1 cellular context compared by ENCODE assay signal in the genomic region with DNA sequence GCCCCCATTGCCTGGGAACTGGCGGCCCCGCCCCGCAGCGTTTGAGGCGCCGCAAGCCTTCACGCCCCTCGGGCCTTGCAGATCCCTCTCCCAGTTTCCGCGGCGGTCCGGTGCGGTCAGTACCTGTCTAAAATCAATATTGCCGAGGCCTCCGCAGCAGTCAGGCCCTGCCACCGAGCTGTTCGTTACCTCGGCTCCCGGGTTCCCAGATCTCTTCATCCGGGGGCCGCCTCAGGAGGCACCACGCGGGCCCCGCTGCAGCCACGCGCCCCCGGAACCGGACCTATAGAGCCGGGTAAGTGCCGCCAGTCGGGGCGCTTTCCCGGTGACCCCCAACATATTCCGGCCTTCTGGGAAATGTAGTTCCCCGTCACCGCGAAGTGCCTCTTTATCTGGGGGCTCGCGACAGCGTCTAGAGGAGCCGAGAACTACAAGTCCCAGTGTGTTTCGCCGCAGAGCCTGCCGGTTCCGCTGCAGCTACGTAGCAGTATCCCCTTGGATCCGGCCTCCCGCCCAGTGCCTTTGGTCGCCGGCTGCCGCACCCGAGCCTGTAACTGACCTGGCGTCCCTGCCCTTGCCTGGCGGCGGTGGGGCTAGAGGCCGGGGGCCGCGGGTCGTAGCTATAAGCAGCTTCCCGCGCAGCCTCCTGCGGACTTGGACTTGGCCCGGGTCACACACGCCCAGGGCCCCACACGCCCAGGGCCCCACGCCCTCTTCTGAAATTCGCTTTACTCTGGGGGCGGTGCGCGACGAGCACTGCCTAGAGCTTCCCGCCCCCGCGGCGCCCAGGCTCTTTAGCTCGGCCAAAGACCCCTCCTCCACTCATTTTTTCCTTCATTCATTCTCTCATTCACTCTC.
TF ChIP-seq lines count a peak whose summit lies in the region.

A gene with protein sequence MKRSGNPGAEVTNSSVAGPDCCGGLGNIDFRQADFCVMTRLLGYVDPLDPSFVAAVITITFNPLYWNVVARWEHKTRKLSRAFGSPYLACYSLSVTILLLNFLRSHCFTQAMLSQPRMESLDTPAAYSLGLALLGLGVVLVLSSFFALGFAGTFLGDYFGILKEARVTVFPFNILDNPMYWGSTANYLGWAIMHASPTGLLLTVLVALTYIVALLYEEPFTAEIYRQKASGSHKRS (minus strand): TSS at position 301 of the 858 bp plus-strand sequence. CDS start 82 bp downstream, at position 219.

TF ChIP-seq in HepG2, 621 proteins besides CTCF, POLR2A, EP300 and RAD21 (continued from another document and continues in another):
- TF ChIP-seq, protein P1, sequence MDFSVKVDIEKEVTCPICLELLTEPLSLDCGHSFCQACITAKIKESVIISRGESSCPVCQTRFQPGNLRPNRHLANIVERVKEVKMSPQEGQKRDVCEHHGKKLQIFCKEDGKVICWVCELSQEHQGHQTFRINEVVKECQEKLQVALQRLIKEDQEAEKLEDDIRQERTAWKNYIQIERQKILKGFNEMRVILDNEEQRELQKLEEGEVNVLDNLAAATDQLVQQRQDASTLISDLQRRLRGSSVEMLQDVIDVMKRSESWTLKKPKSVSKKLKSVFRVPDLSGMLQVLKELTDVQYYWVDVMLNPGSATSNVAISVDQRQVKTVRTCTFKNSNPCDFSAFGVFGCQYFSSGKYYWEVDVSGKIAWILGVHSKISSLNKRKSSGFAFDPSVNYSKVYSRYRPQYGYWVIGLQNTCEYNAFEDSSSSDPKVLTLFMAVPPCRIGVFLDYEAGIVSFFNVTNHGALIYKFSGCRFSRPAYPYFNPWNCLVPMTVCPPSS (IDR thresholded peaks at IDR 0.05) = no peak
- no peak for TF ChIP-seq ZNF720 (CRISPR knock-in tag; IDR thresholded peaks at IDR 0.05)
- TF ChIP-seq MAFK (conservative IDR thresholded peaks at IDR 0.05 in 1 of 2, IDR thresholded peaks at IDR 0.05 in 1 of 2; ENCODE audit: low read length in 2 of 2) = no peak
- peak; percentile 74 for TF ChIP-seq SAP130 (CRISPR knock-in tag; IDR thresholded peaks at IDR 0.05; ENCODE audit: low read depth)
- 0 out of 2 replicates have a peak, but pooled peaks have one; percentile 18 for TF ChIP-seq ERF (CRISPR knock-in tag; IDR thresholded peaks at IDR 0.05)
- no peak for TF ChIP-seq TCF12 (IDR thresholded peaks at IDR 0.05)
- TF ChIP-seq TCF12 (CRISPR knock-in tag; IDR thresholded peaks at IDR 0.05) = peak; percentile 83; the same call in 1 of the 2 replicates
- TF ChIP-seq RBAK (CRISPR knock-in tag; IDR thresholded peaks at IDR 0.05) = no peak
- peak; percentile 2; the same call in 1 of the 2 replicates for TF ChIP-seq BORCS8-MEF2B (CRISPR knock-in tag; IDR thresholded peaks at IDR 0.05)
- TF ChIP-seq, protein P2, sequence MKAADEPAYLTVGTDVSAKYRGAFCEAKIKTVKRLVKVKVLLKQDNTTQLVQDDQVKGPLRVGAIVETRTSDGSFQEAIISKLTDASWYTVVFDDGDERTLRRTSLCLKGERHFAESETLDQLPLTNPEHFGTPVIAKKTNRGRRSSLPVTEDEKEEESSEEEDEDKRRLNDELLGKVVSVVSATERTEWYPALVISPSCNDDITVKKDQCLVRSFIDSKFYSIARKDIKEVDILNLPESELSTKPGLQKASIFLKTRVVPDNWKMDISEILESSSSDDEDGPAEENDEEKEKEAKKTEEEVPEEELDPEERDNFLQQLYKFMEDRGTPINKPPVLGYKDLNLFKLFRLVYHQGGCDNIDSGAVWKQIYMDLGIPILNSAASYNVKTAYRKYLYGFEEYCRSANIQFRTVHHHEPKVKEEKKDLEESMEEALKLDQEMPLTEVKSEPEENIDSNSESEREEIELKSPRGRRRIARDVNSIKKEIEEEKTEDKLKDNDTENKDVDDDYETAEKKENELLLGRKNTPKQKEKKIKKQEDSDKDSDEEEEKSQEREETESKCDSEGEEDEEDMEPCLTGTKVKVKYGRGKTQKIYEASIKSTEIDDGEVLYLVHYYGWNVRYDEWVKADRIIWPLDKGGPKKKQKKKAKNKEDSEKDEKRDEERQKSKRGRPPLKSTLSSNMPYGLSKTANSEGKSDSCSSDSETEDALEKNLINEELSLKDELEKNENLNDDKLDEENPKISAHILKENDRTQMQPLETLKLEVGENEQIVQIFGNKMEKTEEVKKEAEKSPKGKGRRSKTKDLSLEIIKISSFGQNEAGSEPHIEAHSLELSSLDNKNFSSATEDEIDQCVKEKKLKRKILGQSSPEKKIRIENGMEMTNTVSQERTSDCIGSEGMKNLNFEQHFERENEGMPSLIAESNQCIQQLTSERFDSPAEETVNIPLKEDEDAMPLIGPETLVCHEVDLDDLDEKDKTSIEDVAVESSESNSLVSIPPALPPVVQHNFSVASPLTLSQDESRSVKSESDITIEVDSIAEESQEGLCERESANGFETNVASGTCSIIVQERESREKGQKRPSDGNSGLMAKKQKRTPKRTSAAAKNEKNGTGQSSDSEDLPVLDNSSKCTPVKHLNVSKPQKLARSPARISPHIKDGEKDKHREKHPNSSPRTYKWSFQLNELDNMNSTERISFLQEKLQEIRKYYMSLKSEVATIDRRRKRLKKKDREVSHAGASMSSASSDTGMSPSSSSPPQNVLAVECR (CRISPR knock-in tag; IDR thresholded peaks at IDR 0.05; ENCODE audit: borderline replicate concordance) = peak; percentile 91
- TF ChIP-seq, protein P3, sequence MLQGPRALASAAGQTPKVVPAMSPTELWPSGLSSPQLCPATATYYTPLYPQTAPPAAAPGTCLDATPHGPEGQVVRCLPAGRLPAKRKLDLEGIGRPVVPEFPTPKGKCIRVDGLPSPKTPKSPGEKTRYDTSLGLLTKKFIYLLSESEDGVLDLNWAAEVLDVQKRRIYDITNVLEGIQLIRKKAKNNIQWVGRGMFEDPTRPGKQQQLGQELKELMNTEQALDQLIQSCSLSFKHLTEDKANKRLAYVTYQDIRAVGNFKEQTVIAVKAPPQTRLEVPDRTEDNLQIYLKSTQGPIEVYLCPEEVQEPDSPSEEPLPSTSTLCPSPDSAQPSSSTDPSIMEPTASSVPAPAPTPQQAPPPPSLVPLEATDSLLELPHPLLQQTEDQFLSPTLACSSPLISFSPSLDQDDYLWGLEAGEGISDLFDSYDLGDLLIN (CRISPR knock-in tag; IDR thresholded peaks at IDR 0.05; ENCODE audit: borderline replicate concordance) = peak; percentile 88
- no peak; the same call in 1 of the 2 replicates for TF ChIP-seq SP5 (CRISPR knock-in tag; IDR thresholded peaks at IDR 0.05; ENCODE audit: borderline replicate concordance, low read depth)
- TF ChIP-seq, protein P4, sequence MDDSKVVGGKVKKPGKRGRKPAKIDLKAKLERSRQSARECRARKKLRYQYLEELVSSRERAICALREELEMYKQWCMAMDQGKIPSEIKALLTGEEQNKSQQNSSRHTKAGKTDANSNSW (CRISPR knock-in tag; IDR thresholded peaks at IDR 0.05; ENCODE audit: borderline replicate concordance) = no peak
- TF ChIP-seq RFXANK (CRISPR knock-in tag; IDR thresholded peaks at IDR 0.05) = 0 out of 2 replicates have a peak, but pooled peaks have one; percentile 61
- peak; percentile 47; the same call in 1 of the 2 replicates for TF ChIP-seq ZNF331 (CRISPR knock-in tag; IDR thresholded peaks at IDR 0.05)
- no peak for TF ChIP-seq ONECUT2 (CRISPR knock-in tag; IDR thresholded peaks at IDR 0.05)
- TF ChIP-seq PHF8 (CRISPR knock-in tag; IDR thresholded peaks at IDR 0.05) = peak; percentile 91
- TF ChIP-seq, protein P5, sequence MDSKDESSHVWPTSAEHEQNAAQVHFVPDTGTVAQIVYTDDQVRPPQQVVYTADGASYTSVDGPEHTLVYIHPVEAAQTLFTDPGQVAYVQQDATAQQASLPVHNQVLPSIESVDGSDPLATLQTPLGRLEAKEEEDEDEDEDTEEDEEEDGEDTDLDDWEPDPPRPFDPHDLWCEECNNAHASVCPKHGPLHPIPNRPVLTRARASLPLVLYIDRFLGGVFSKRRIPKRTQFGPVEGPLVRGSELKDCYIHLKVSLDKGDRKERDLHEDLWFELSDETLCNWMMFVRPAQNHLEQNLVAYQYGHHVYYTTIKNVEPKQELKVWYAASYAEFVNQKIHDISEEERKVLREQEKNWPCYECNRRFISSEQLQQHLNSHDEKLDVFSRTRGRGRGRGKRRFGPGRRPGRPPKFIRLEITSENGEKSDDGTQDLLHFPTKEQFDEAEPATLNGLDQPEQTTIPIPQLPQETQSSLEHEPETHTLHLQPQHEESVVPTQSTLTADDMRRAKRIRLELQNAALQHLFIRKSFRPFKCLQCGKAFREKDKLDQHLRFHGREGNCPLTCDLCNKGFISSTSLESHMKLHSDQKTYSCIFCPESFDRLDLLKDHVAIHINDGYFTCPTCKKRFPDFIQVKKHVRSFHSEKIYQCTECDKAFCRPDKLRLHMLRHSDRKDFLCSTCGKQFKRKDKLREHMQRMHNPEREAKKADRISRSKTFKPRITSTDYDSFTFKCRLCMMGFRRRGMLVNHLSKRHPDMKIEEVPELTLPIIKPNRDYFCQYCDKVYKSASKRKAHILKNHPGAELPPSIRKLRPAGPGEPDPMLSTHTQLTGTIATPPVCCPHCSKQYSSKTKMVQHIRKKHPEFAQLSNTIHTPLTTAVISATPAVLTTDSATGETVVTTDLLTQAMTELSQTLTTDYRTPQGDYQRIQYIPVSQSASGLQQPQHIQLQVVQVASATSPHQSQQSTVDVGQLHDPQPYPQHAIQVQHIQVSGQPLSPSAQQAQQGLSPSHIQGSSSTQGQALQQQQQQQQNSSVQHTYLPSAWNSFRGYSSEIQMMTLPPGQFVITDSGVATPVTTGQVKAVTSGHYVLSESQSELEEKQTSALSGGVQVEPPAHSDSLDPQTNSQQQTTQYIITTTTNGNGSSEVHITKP (CRISPR knock-in tag; IDR thresholded peaks at IDR 0.05; ENCODE audit: low read depth) = peak; percentile 77
- TF ChIP-seq KAT7 (CRISPR knock-in tag; IDR thresholded peaks at IDR 0.05; ENCODE audit: borderline replicate concordance) = peak; percentile 25; the same call in 1 of the 2 replicates
- peak; percentile 100 for TF ChIP-seq THAP11 (CRISPR knock-in tag; IDR thresholded peaks at IDR 0.05)
- TF ChIP-seq, protein P6, sequence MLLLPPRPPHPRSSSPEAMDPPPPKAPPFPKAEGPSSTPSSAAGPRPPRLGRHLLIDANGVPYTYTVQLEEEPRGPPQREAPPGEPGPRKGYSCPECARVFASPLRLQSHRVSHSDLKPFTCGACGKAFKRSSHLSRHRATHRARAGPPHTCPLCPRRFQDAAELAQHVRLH (CRISPR knock-in tag; IDR thresholded peaks at IDR 0.05; ENCODE audit: borderline replicate concordance, low read depth) = peak; percentile 35; the same call in 1 of the 2 replicates
- TF ChIP-seq JUND (CRISPR knock-in tag; IDR thresholded peaks at IDR 0.05) = no peak; the same call in 1 of the 2 replicates
- TF ChIP-seq ISL2 (CRISPR knock-in tag; IDR thresholded peaks at IDR 0.05) = peak; percentile 68; the same call in 1 of the 2 replicates
- TF ChIP-seq ZNF549 (CRISPR knock-in tag; IDR thresholded peaks at IDR 0.05) = no peak
- no peak for TF ChIP-seq ATM (IDR thresholded peaks at IDR 0.05; ENCODE audit: borderline replicate concordance)
- TF ChIP-seq KLF12 (CRISPR knock-in tag; IDR thresholded peaks at IDR 0.05; ENCODE audit: borderline replicate concordance) = peak; percentile 43; the same call in 1 of the 2 replicates
- peak; percentile 78; the same call in 1 of the 2 replicates for TF ChIP-seq FOXC1 (CRISPR knock-in tag; IDR thresholded peaks at IDR 0.05; ENCODE audit: borderline replicate concordance)
- TF ChIP-seq, protein P7, sequence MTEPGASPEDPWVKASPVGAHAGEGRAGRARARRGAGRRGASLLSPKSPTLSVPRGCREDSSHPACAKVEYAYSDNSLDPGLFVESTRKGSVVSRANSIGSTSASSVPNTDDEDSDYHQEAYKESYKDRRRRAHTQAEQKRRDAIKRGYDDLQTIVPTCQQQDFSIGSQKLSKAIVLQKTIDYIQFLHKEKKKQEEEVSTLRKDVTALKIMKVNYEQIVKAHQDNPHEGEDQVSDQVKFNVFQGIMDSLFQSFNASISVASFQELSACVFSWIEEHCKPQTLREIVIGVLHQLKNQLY (CRISPR knock-in tag; IDR thresholded peaks at IDR 0.05) = no peak
- TF ChIP-seq, protein P8, sequence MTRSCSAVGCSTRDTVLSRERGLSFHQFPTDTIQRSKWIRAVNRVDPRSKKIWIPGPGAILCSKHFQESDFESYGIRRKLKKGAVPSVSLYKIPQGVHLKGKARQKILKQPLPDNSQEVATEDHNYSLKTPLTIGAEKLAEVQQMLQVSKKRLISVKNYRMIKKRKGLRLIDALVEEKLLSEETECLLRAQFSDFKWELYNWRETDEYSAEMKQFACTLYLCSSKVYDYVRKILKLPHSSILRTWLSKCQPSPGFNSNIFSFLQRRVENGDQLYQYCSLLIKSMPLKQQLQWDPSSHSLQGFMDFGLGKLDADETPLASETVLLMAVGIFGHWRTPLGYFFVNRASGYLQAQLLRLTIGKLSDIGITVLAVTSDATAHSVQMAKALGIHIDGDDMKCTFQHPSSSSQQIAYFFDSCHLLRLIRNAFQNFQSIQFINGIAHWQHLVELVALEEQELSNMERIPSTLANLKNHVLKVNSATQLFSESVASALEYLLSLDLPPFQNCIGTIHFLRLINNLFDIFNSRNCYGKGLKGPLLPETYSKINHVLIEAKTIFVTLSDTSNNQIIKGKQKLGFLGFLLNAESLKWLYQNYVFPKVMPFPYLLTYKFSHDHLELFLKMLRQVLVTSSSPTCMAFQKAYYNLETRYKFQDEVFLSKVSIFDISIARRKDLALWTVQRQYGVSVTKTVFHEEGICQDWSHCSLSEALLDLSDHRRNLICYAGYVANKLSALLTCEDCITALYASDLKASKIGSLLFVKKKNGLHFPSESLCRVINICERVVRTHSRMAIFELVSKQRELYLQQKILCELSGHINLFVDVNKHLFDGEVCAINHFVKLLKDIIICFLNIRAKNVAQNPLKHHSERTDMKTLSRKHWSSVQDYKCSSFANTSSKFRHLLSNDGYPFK (CRISPR knock-in tag; IDR thresholded peaks at IDR 0.05; ENCODE audit: borderline replicate concordance) = peak; percentile 81; the same call in 1 of the 2 replicates
- TF ChIP-seq KDM6A (CRISPR knock-in tag; IDR thresholded peaks at IDR 0.05; ENCODE audit: low read depth) = no peak
- TF ChIP-seq ZNF83 (CRISPR knock-in tag; IDR thresholded peaks at IDR 0.05; ENCODE audit: borderline replicate concordance) = no peak
- TF ChIP-seq NR3C1 (CRISPR knock-in tag; IDR thresholded peaks at IDR 0.05) = no peak
